8 cellular contexts compared by ENCODE assay signal in the genomic region with DNA sequence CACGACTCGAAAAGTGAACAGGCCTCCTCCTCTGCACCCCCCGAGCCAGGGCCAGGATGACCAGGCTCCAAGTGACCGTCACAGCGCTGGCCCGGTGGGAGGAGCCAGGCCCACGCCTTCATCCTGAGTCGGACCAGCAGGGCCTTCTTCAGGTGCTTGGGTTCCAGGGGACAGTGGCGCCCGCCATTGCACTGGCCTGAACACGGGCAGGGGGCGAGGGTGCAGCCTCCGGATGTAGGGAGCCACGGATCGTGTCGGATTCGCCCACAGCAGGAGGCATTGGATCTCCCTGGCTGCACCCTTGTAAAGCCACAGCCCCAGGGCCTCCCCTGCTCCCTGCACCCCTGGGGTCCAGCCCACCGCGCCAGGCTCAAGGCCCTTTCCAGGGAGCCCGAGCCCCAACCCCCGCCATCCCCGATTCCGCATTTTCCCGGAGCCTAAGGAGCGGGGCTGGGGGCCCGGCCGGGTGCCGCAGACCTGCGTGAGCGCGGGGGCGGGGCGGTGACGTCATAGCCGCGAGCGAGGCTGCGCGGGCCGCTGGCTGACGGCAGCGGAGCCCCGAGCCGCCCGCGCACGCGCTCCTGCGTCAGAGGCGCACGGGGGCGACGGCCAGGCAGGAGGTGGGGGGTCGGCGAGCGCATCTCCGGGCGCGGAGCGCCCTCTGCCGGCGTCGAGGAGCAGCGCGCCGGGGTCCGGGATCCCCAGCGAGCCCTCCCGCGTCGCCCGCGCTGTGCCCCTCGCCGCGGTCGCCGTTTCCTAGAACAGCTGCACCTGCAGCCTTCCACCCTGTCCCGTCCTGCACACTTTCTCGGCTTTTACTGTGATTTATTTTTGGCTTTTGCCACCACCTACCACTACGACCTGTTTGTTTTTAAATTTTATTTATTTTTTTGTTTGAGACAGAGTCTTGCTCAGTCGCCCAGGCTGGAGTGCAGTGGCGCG. TPM values are rescaled to one million over a fixed set of nuclear protein-coding genes. Genes with fewer than 3 reads are reported as not detected.
A peak's percentile ranks its signal among the peaks of the same experiment; 100 is the strongest.
DNase-seq lines count a peak whose midpoint lies in the region; ATAC-seq and TF ChIP-seq lines count a peak whose summit lies in the region.

No MANE protein-coding gene starts in this region.

- ATAC-seq in HG03039 (IDR thresholded peaks at IDR 0.05; ENCODE audit: unreplicated experiment) (peak; percentile 32), HG02763 (IDR thresholded peaks at IDR 0.05; ENCODE audit: unreplicated experiment) (no peak)

- peak overlapping the region in 1 of 2 donors; percentile 24 for H3K9ac ChIP-seq in liver (ENCODE audit: low read depth in 1 of 2, low read length in 2 of 2)

- H3K27me3 ChIP-seq in liver (ENCODE audit: control insufficient read depth in 4 of 4, insufficient read depth in 4 of 4, low read length in 3 of 4), result no peaks in the 10 kb centered on the region

- H3K27ac ChIP-seq in liver (ENCODE audit: low read depth in 1 of 2, low read length in 2 of 2), result peak overlapping the region; percentile 38 to 57

- H3K9me3 ChIP-seq in liver (ENCODE audit: control insufficient read depth in 4 of 4, low read length in 3 of 4), result no peaks in the 10 kb centered on the region

- TF ChIP-seq RAD21 in liver (IDR thresholded peaks at IDR 0.05), result peak in 1 of 2 donors; percentile 65

- peak overlapping the region in 1 of 3 donors; percentile 23 for H3K4me3 ChIP-seq in liver (ENCODE audit: low read depth in 1 of 3, low read length in 3 of 3)

- DNase-seq in EH (ENCODE audit: low read depth) (peak; percentile 88), NCI-H526 treated with DMSO at 0.1 percent for 48 hours (lab: John Stamatoyannopoulos, UW) (peak; percentile 38), dermis blood vessel endothelial cell (peak; percentile 96)
- DNase-seq in activated CD4-positive, alpha-beta T cell treated with anti-CD3 and anti-CD28 coated beads, Interleukin-2, amount 50 U/mL, for 4 hours, result peak; percentile 87 to 91
- peak; percentile 93 for DNase-seq in stimulated activated CD4-positive, alpha-beta T cell treated with anti-CD3 and anti-CD28 coated beads, Interleukin-4, amount 100 ng/mL, for 1 hour

- H3K4me1 ChIP-seq in liver (ENCODE audit: control insufficient read depth in 4 of 4, insufficient read depth in 4 of 4, low read length in 3 of 4), result peaks cover 25 to 59% (median 38%) of the 10 kb centered on the region in 4 donors

- TF ChIP-seq CTCF in liver (IDR thresholded peaks at IDR 0.05; ENCODE audit: low read depth, low read length, missing input control), result peak; percentile 79

- 15% methylated on average over 84 of the region's 84 CpGs for WGBS in liver

- no peaks in the 10 kb centered on the region for H3K36me3 ChIP-seq in liver (ENCODE audit: control insufficient read depth in 4 of 4, insufficient read depth in 3 of 4, low read depth in 1 of 4, low read length in 3 of 4)

TF ChIP-seq in liver, 16 proteins besides CTCF, POLR2A, EP300 and RAD21:
- TF ChIP-seq GABPA (IDR thresholded peaks at IDR 0.05 in 1 of 2, conservative IDR thresholded peaks at IDR 0.05 in 1 of 2) (no peak), YY1 (IDR thresholded peaks at IDR 0.05) (no peak), NR2F2 (IDR thresholded peaks at IDR 0.05) (no peak), MAX (IDR thresholded peaks at IDR 0.05) (no peak)

RNA-seq across cellular contexts. Expression of gene ATP5F1D, which starts 1.5 kb away (rescaled TPM):
- total RNA-seq in dermis blood vessel endothelial cell (19.9 and 31.1 TPM in 2 replicates), liver (10 to 100 TPM; 20.2 to 44.5 TPM)
- polyA plus RNA-seq in liver, result 100 to 1,000 TPM; 246 to 315 TPM

RNA-seq across cellular contexts. Expression of gene CBARP, which starts 2.3 kb away (rescaled TPM):
- 2.7 and 2.8 TPM in 2 replicates for total RNA-seq in dermis blood vessel endothelial cell
- total RNA-seq in liver, result under 1 TPM; 0.05 to 0.25 TPM
- under 1 TPM in 1 of 2 donors, not detected in 1; 0.06 TPM for polyA plus RNA-seq in liver

RNA-seq across cellular contexts. Expression of gene MIDN, which starts 8.3 kb away (rescaled TPM):
- total RNA-seq in dermis blood vessel endothelial cell, result 22.1 and 27.9 TPM in 2 replicates
- total RNA-seq in liver, result 10 to 100 TPM in 1 of 2 donors, 1 to 10 TPM in 1; 9.1 to 22.9 TPM
- 10 to 100 TPM in 1 of 2 donors, 1 to 10 TPM in 1; 2.9 to 14.6 TPM for polyA plus RNA-seq in liver

RNA-seq across cellular contexts. Expression of gene CIRBP, which starts 29.1 kb away (rescaled TPM):
- 83.1 and 192 TPM in 2 replicates for total RNA-seq in dermis blood vessel endothelial cell
- total RNA-seq in liver, result 100 to 1,000 TPM in 1 of 2 donors, 10 to 100 TPM in 1; 80.5 to 135 TPM
- 100 to 1,000 TPM in 1 of 2 donors, 10 to 100 TPM in 1; 41.1 to 113 TPM for polyA plus RNA-seq in liver

RNA-seq across cellular contexts. Expression of gene STK11, which starts 34.5 kb away (rescaled TPM):
- total RNA-seq in dermis blood vessel endothelial cell (107 and 108 TPM in 2 replicates), liver (100 to 1,000 TPM in 1 of 2 donors, 10 to 100 TPM in 1; 40.6 to 126 TPM)
- 10 to 100 TPM in 1 of 2 donors, 1 to 10 TPM in 1; 3.0 to 30.3 TPM for polyA plus RNA-seq in liver

Comparison
In these comparisons a context has a peak if more than half of its experiments do, and no peak if none do; other contexts are left out.
1. DNase-seq: peak in every context shown above with its lines; median percentile 96 in dermis blood vessel endothelial cell; 93 in stimulated activated CD4-positive, alpha-beta T cell treated with anti-CD3 and anti-CD28 coated beads, Interleukin-4, amount 100 ng/mL, for 1 hour; 89 in activated CD4-positive, alpha-beta T cell treated with anti-CD3 and anti-CD28 coated beads, Interleukin-2, amount 50 U/mL, for 4 hours; 88 in EH; 38 in NCI-H526 treated with DMSO at 0.1 percent for 48 hours.